ENCODE assay signal across 11 cellular contexts in the genomic region with DNA sequence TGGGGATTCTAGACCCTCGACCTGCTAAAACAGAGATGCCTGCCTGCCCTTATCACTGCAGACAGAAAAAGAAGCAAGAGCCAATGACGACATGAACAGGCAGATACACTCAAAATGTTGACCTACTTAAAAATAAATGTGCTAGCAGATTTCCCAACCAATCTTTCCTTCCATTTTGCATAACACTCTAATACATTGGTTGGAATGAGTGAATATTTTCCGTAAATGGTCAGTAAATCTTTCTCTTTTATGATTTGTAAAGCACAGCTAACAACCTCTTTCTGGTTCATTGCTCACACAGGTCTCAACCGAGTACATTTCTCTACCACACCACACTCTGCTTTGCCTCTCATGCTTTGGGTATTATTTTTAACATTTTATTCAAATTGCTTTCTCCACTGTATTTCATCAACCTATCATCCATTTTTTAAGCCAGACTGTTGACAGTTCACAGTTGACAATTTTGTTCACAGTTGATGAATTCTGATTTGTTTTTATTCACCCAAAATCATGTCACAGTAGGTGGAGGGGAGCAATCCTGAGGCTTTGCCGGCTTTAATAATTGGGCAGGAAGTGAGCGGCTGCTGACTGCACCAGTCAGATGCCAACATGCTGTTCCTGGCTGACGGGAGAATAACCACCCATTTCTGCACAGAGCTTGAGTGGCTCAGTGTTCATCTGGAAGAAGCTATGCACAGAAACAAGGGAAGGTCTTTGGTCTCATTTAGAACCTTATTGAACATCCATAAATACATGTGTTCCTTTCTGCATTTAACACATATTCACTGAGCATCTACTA.
A peak's percentile ranks its signal among the peaks of the same experiment; 100 is the strongest.
DNase-seq lines count a peak whose midpoint lies in the region; ATAC-seq, FAIRE-seq and TF ChIP-seq lines count a peak whose summit lies in the region.
"Had no signal": no experiment of that assay in that cellular context is flagged by ENCODE, and none has a peak within 500 bp of the region (broad histone marks: within the 10 kb centered on the region; RNA-seq: fewer than 3 reads in every experiment).

No MANE protein-coding gene starts in this region.

- no peak for TF ChIP-seq EP300 in suprapubic skin (IDR thresholded peaks at IDR 0.05)

- H3K36me3 ChIP-seq in MG63 (no peaks in the 10 kb centered on the region), suprapubic skin (no peaks in the 10 kb centered on the region)

- no peaks in the 10 kb centered on the region for H3K9me3 ChIP-seq in MG63
- H3K9me3 ChIP-seq in suprapubic skin, result no peaks in the 10 kb centered on the region

- H3K4me3 ChIP-seq in MG63, result no peak overlapping the region
- H3K4me3 ChIP-seq in fibroblast of pulmonary artery (replicated peaks; ENCODE audit: low read depth, low read length), result no peak overlapping the region
- H3K4me3 ChIP-seq in suprapubic skin, result no peak overlapping the region

- DNase-seq in MG63 (peak; percentile 77), fibroblast of pulmonary artery (ENCODE audit: low read depth) (peak; percentile 59), suprapubic skin (ENCODE audit: low spot score in 2 of 2) (no peak), NCI-H2107 treated with DMSO at 0.1 percent for 48 hours (lab: John Stamatoyannopoulos, UW; ENCODE audit: unreplicated experiment) (no peak), H54 (ENCODE audit: insufficient read length, low spot score) (no peak)
- no peak for DNase-seq in activated CD8-positive, alpha-beta memory T cell treated with anti-CD3 and anti-CD28 coated beads, Interleukin-2, amount 50 U/mL, for 4 hours
- DNase-seq: activated CD8-positive, alpha-beta T cell treated with anti-CD3 and anti-CD28 coated beads, Interleukin-2, amount 10 ng/mL, durations not matched to agents 7 days and 5 days; effector CD4-positive, alpha-beta T cell; natural killer cell had no signal

- 25% methylated on average over 7 of the region's 7 CpGs for WGBS in suprapubic skin

- peak overlapping the region; percentile 66 for H3K27ac ChIP-seq in suprapubic skin

- ATAC-seq in GM18907 (IDR thresholded peaks at IDR 0.05; ENCODE audit: unreplicated experiment), result peak; percentile 71
- no peak for ATAC-seq in GM21367 (IDR thresholded peaks at IDR 0.05; ENCODE audit: unreplicated experiment)
- ATAC-seq: activated CD8-positive, alpha-beta T cell treated with anti-CD3 and anti-CD28 coated beads, Interleukin-2, amount 10 ng/mL, durations not matched to agents 7 days and 5 days; natural killer cell had no signal

- no peak for FAIRE-seq in H54 (lab: Jason Lieb, UNC)

- TF ChIP-seq CTCF in fibroblast of pulmonary artery (IDR thresholded peaks at IDR 0.05; ENCODE audit: low read length, missing control alignments), result no peak
- no peak for TF ChIP-seq CTCF in suprapubic skin (IDR thresholded peaks at IDR 0.05)

- no peaks in the 10 kb centered on the region for H3K27me3 ChIP-seq in MG63
- H3K27me3 ChIP-seq in suprapubic skin, result no peaks in the 10 kb centered on the region

- TF ChIP-seq POLR2A in suprapubic skin (IDR thresholded peaks at IDR 0.05) (peak in 1 of 2 donors; percentile 31), H54 (IDR thresholded peaks at IDR 0.05; ENCODE audit: low read depth, low read length) (no peak)

- H3K4me1 ChIP-seq in suprapubic skin, result peaks cover 16% of the 10 kb centered on the region

Comparison
In these comparisons a context has a peak if more than half of its experiments do, and no peak if none do; other contexts are left out.
1. DNase-seq: peak in MG63 (single experiment) and fibroblast of pulmonary artery (single experiment); none in suprapubic skin (0 of 2), NCI-H2107 treated with DMSO at 0.1 percent for 48 hours (single experiment), activated CD8-positive, alpha-beta memory T cell treated with anti-CD3 and anti-CD28 coated beads, Interleukin-2, amount 50 U/mL, for 4 hours (single experiment) and H54 (single experiment).